8 cellular contexts compared by ENCODE assay signal in the genomic region with DNA sequence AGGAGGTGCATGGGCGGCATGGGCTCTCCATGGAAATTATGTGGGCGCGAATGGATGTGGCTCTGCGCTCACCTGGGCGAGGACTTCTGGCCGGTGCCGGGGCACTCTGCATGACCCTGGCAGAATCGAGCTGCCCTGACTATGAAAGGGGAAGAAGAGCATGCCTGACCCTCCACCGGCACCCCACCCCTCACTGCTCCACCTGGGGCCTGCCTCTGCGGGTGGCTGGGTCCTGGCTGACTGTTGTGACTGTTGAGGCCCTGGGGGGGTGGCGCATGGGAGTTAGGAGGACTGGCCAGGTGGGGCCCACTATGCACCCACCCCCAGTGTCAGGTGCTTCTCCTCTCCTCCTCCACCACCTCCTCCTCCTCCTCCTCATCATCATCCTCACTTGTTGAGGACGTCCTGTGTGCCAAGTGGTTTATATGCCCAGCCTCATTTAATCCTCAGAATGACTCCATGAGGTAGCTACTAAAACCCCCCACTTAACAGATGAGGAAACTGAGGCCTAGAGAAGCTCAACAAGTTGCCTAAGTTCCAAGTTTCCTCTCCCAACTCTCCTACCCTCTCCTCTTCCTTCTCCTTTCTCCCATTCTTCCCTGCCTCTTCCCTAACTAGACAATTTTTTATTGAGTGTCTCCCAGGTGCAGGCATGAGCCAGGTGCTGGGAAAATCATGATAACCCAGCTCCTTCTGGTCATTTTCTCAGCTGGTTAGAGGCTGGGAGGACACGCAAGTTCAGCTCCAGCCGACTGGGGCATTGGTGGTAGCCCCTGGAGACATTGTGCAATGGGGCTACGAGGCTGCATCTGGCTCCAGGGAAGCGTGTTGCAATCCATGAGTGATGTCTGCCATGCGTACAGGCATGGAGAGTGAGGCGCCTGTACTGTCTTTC. TPM values are rescaled to one million over a fixed set of nuclear protein-coding genes. Genes with fewer than 3 reads are reported as not detected.
DNase-seq lines count a peak whose midpoint lies in the region; ATAC-seq and TF ChIP-seq lines count a peak whose summit lies in the region.

No MANE protein-coding gene starts in this region.

- no peaks in the 10 kb centered on the region for H3K27me3 ChIP-seq in tibial artery

- H3K4me3 ChIP-seq in tibial artery: no peak overlapping the region

- H3K4me3 Mint-ChIP-seq in activated T-cell treated with anti-CD3 and anti-CD28 coated beads, Interleukin-2, amount 50 U/mL, for 4 hours: peak overlapping the region; percentile 22
- H3K4me3 Mint-ChIP-seq in activated T-cell treated with anti-CD3 and anti-CD28 coated beads, Interleukin-2, amount 50 U/mL, for 24 hours: no peak overlapping the region
- H3K4me3 Mint-ChIP-seq in activated B cell treated with CpG ODN at 0.5 μM for 24 hours: peak overlapping the region; percentile 70

- DNase-seq in activated T-cell treated with anti-CD3 and anti-CD28 coated beads, Interleukin-2, amount 50 U/mL, for 4 hours: no peak
- no peak for DNase-seq in activated T-cell treated with anti-CD3 and anti-CD28 coated beads, Interleukin-2, amount 50 U/mL, for 24 hours
- no peak for DNase-seq in activated B cell treated with CpG ODN at 0.5 μM for 24 hours
- DNase-seq in hepatic stellate cell (ENCODE audit: low spot score): peak; percentile 37
- DNase-seq in tibial artery: peak; percentile 84 to 88
- DNase-seq in NCI-H1417 (lab: John Stamatoyannopoulos, UW): no peak

- no peaks in the 10 kb centered on the region for H3K27me3 Mint-ChIP-seq in activated T-cell treated with anti-CD3 and anti-CD28 coated beads, Interleukin-2, amount 50 U/mL, for 4 hours (ENCODE audit: low read depth)
- peaks cover 6% of the 10 kb centered on the region for H3K27me3 Mint-ChIP-seq in activated T-cell treated with anti-CD3 and anti-CD28 coated beads, Interleukin-2, amount 50 U/mL, for 24 hours
- H3K27me3 Mint-ChIP-seq in activated B cell treated with CpG ODN at 0.5 μM for 24 hours: no peaks in the 10 kb centered on the region

- no peak overlapping the region for H3K27ac Mint-ChIP-seq in activated T-cell treated with anti-CD3 and anti-CD28 coated beads, Interleukin-2, amount 50 U/mL, for 24 hours
- peak overlapping the region; percentile 96 for H3K27ac Mint-ChIP-seq in activated B cell treated with CpG ODN at 0.5 μM for 24 hours

- POLR2A ChIA-PET in activated B cell treated with CpG ODN at 0.5 μM for 24 hours (lab: Charles Lee): interaction anchor here (0.6 to 3.2 kb wide), 8 partner anchors 15 to 379 kb away, joined by 3 to 27 read pairs (median 8); partner anchors contain the start of genes CCND1 and LTO1

- ATAC-seq in activated T-cell treated with anti-CD3 and anti-CD28 coated beads, Interleukin-2, amount 50 U/mL, for 4 hours: no peak
- ATAC-seq in activated B cell treated with CpG ODN at 0.5 μM for 24 hours (ENCODE audit: low read depth) (no peak), HG03039 (IDR thresholded peaks at IDR 0.05; ENCODE audit: unreplicated experiment) (no peak), HG03045 (IDR thresholded peaks at IDR 0.05; ENCODE audit: unreplicated experiment) (no peak)

- H3K9me3 Mint-ChIP-seq in activated T-cell treated with anti-CD3 and anti-CD28 coated beads, Interleukin-2, amount 50 U/mL, for 4 hours: no peaks in the 10 kb centered on the region
- no peaks in the 10 kb centered on the region for H3K9me3 Mint-ChIP-seq in activated T-cell treated with anti-CD3 and anti-CD28 coated beads, Interleukin-2, amount 50 U/mL, for 24 hours
- no peaks in the 10 kb centered on the region for H3K9me3 Mint-ChIP-seq in activated B cell treated with CpG ODN at 0.5 μM for 24 hours

- peaks cover 64% of the 10 kb centered on the region for H3K4me1 Mint-ChIP-seq in activated T-cell treated with anti-CD3 and anti-CD28 coated beads, Interleukin-2, amount 50 U/mL, for 4 hours (ENCODE audit: low read depth)
- peaks cover 62% of the 10 kb centered on the region for H3K4me1 Mint-ChIP-seq in activated T-cell treated with anti-CD3 and anti-CD28 coated beads, Interleukin-2, amount 50 U/mL, for 24 hours (ENCODE audit: low read depth)
- H3K4me1 Mint-ChIP-seq in activated B cell treated with CpG ODN at 0.5 μM for 24 hours: peaks cover 79% of the 10 kb centered on the region

- no peaks in the 10 kb centered on the region for H3K36me3 Mint-ChIP-seq in activated T-cell treated with anti-CD3 and anti-CD28 coated beads, Interleukin-2, amount 50 U/mL, for 4 hours (ENCODE audit: insufficient read depth)
- no peaks in the 10 kb centered on the region for H3K36me3 Mint-ChIP-seq in activated T-cell treated with anti-CD3 and anti-CD28 coated beads, Interleukin-2, amount 50 U/mL, for 24 hours (ENCODE audit: low read depth)
- no peaks in the 10 kb centered on the region for H3K36me3 Mint-ChIP-seq in activated B cell treated with CpG ODN at 0.5 μM for 24 hours (ENCODE audit: low read depth)

- H3K36me3 ChIP-seq in tibial artery: no peaks in the 10 kb centered on the region

- peaks cover 10 to 46% (median 38%) of the 10 kb centered on the region in 4 donors for H3K4me1 ChIP-seq in tibial artery

- no peaks in the 10 kb centered on the region for H3K9me3 ChIP-seq in tibial artery

- no peak for TF ChIP-seq CTCF in activated B cell treated with CpG ODN at 0.5 μM for 24 hours (IDR thresholded peaks at IDR 0.05)
- no peak for TF ChIP-seq CTCF in tibial artery (IDR thresholded peaks at IDR 0.05)

- H3K27ac ChIP-seq in tibial artery: peak overlapping the region; percentile 34 to 63

- CTCF ChIA-PET in activated B cell treated with CpG ODN at 0.5 μM for 24 hours (lab: Charles Lee): interaction anchor here (0.9 to 1.2 kb wide), 2 partner anchors 195 to 374 kb away, joined by 3 read pairs; no protein-coding TSS in a partner anchor

- intact Hi-C loops in activated B cell treated with CpG ODN at 0.5 μM for 24 hours (cut with micrococcal nuclease) (loop anchor here (2.0 to 10.0 kb wide), 4 partner anchors 83 to 1291 kb away; partner anchors contain the start of genes CPT1A, FADD and UNC93B1), tibial artery (cut with DNase I; ENCODE audit: low total_unique reads) (loop anchor here (5.0 to 10.0 kb wide), 2 partner anchors 181 to 346 kb away; partner anchors contain the start of gene CCND1)

RNA-seq across cellular contexts. Expression of gene MYEOV, which starts 2.3 kb away (rescaled TPM):
- total RNA-seq in activated T-cell treated with anti-CD3 and anti-CD28 coated beads, Interleukin-2, amount 50 U/mL, for 4 hours: under 1 TPM in 2 of 3 donors, not detected in 1; 0.10 to 0.50 TPM
- total RNA-seq in activated B cell treated with CpG ODN at 0.5 μM for 24 hours: 0.62 TPM in 1 of 2 replicates, not detected in the other

Comparison
In these comparisons a context has a peak if more than half of its experiments do, and no peak if none do; other contexts are left out.
1. DNase-seq: peak in hepatic stellate cell (single experiment) and tibial artery (2 of 2); none in activated T-cell treated with anti-CD3 and anti-CD28 coated beads, Interleukin-2, amount 50 U/mL, for 4 hours (single experiment), activated T-cell treated with anti-CD3 and anti-CD28 coated beads, Interleukin-2, amount 50 U/mL, for 24 hours (single experiment), activated B cell treated with CpG ODN at 0.5 μM for 24 hours (single experiment) and NCI-H1417 (0 of 3).